Comparison of ENCODE assay signal across 8 cellular contexts in the genomic region with DNA sequence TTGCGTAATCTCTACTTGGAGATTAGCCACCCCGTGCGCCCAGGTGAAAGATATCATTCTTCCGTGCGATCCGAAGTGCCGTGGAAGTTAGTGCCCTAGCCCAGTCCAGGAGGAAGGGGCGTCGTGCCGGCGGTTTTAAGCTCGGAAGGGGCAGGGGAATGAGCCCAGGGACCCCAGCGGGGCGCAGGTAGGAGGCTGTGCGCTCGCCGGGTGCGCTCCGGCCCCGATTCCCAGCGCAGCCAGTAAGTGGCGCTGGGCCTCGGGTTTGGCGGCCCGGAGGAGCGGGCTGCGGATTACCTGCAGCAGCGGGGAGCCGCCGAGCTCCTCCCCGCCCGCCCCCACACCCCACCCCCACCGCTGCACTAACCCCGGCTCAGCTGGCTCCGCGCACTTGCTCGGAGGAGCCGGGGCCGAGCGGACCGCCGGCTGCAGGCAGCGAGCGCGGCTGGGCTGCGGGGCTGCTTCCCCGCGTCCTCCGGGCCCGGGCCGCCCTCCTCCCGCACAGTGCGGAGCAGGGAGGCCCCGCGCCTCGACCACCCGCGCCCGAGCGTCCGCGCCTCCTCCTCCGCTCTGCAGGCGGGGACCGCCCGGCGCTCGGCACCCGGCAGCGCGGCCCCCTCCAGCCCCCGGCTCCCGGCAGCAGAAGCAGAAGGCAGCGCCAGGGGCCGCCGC. TPM values are rescaled to one million over a fixed set of nuclear protein-coding genes. Genes with fewer than 3 reads are reported as not detected.
DNase-seq lines count a peak whose midpoint lies in the region; ATAC-seq and TF ChIP-seq lines count a peak whose summit lies in the region.

A gene (plus strand): TSS at position 390 of the 672 bp plus-strand sequence. CDS start 338 bp downstream, outside the sequence.

- H3K9me2 ChIP-seq in SK-N-SH = no peaks in the 10 kb centered on the region

- H3F3A ChIP-seq in SK-N-SH (replicated peaks; ENCODE audit: insufficient read depth) = no peaks in the 10 kb centered on the region

- H3K4me2 ChIP-seq in SK-N-SH (no peak within 1 kb of the TSS), parathyroid adenoma (ENCODE audit: low read length) (peak within 1 kb of the TSS; percentile 47)

- H3K9ac ChIP-seq in SK-N-SH = no peak within 1 kb of the TSS
- no peak within 1 kb of the TSS for H3K9ac ChIP-seq in parathyroid adenoma

- H3K27me3 ChIP-seq in SK-N-SH (ENCODE audit: insufficient read depth) (no peaks in the 10 kb centered on the region), parathyroid adenoma (ENCODE audit: control insufficient read depth, insufficient read depth, low read length) (no peaks in the 10 kb centered on the region)

- CTCF ChIA-PET in SK-N-SH (lab: Yijun Ruan, JAX) = interaction anchor here (0.6 to 6.5 kb wide), 39 partner anchors 9 to 546 kb away, joined by 3 to 72 read pairs (median 4); a partner anchor contains a TSS

- H3K9me3 ChIP-seq in SK-N-SH (no peaks in the 10 kb centered on the region), parathyroid adenoma (ENCODE audit: control insufficient read depth, low read length) (no peaks in the 10 kb centered on the region)

- TF ChIP-seq CTCF in GM12874 (IDR thresholded peaks at IDR 0.05; ENCODE audit: insufficient read depth, low read depth, low read length) (peak; percentile 29; the same call in 1 of the 2 replicates), SK-N-SH (IDR thresholded peaks at IDR 0.05) (no peak), parathyroid adenoma (IDR thresholded peaks at IDR 0.05) (no peak)

- no peaks in the 10 kb centered on the region for H4K20me1 ChIP-seq in SK-N-SH (ENCODE audit: insufficient read depth)

- DNase-seq in SK-N-SH (peak; percentile 88), Right ventricle myocardium inferior (ENCODE audit: missing footprints) (peak; percentile 72), NCI-H1436 treated with DMSO at 0.1 percent for 48 hours (lab: John Stamatoyannopoulos, UW) (no peak)

- H3K27ac ChIP-seq in SK-N-SH (ENCODE audit: low read depth in 2 of 2, low read length in 1 of 2) = no peak within 1 kb of the TSS; a peak in 1 of 4 replicates
- H3K27ac ChIP-seq in parathyroid adenoma = no peak within 1 kb of the TSS

- H3K79me2 ChIP-seq in SK-N-SH (ENCODE audit: insufficient read depth) (no peaks in the 10 kb centered on the region), parathyroid adenoma (no peaks in the 10 kb centered on the region)

- H3K4me1 ChIP-seq in SK-N-SH (ENCODE audit: control insufficient read depth in 1 of 2, insufficient read depth in 2 of 2, low read depth in 1 of 2, low read length in 1 of 2) (peaks cover 0 to 7% of the 10 kb centered on the region in 2 experiments; a peak in 2 of 4 replicates), parathyroid adenoma (no peaks in the 10 kb centered on the region)

- WGBS in SK-N-SH (ENCODE audit: low lambda C conversion rate) = 12% methylated on average over 21 of the region's 76 CpGs

- H2AFZ ChIP-seq in SK-N-SH (ENCODE audit: low read depth) (no peak within 1 kb of the TSS), parathyroid adenoma (no peak within 1 kb of the TSS)

- intact Hi-C loops in Right ventricle myocardium inferior (cut with DNase I) = loop anchor here (10.0 kb wide), 2 partner anchors 147 to 247 kb away; a partner anchor contains a TSS

- POLR2A ChIA-PET in SK-N-SH (lab: Yijun Ruan, JAX) = interaction anchor here (1.6 kb wide), 1 partner anchor 135 kb away, joined by 4 read pairs; no protein-coding TSS in a partner anchor

- H3K36me3 ChIP-seq in SK-N-SH (replicated peaks in 1 of 2; ENCODE audit: control insufficient read depth in 1 of 2, insufficient read depth in 2 of 2, low read length in 1 of 2) (no peaks in the 10 kb centered on the region), parathyroid adenoma (ENCODE audit: control insufficient read depth, insufficient read depth, low read length) (no peaks in the 10 kb centered on the region)

- ATAC-seq in Right ventricle myocardium inferior (peak; percentile 60), HG03460 (IDR thresholded peaks at IDR 0.05; ENCODE audit: unreplicated experiment) (no peak), GM19328 (IDR thresholded peaks at IDR 0.05; ENCODE audit: unreplicated experiment) (no peak), GM19467 (IDR thresholded peaks at IDR 0.05; ENCODE audit: unreplicated experiment) (no peak)

- peak; percentile 68 for TF ChIP-seq RAD21 in SK-N-SH (IDR thresholded peaks at IDR 0.05; ENCODE audit: low read length)

- no peak for TF ChIP-seq EP300 in SK-N-SH (IDR thresholded peaks at IDR 0.05; ENCODE audit: borderline replicate concordance in 1 of 2, low read depth in 1 of 2, low read length in 1 of 2)

- H3K4me3 ChIP-seq in SK-N-SH (ENCODE audit: low read depth in 2 of 2, low read length in 1 of 2) (peak within 1 kb of the TSS in 1 of 2 experiments; percentile 50; a peak in 3 of 4 replicates), parathyroid adenoma (ENCODE audit: low read depth, low read length) (no peak within 1 kb of the TSS)

TF ChIP-seq in SK-N-SH, 30 proteins besides CTCF, POLR2A, EP300 and RAD21:
- TF ChIP-seq FOXJ3 (CRISPR knock-in tag; IDR thresholded peaks at IDR 0.05) (no peak), SMC3 (IDR thresholded peaks at IDR 0.05; ENCODE audit: low read depth, low read length) (peak; percentile 37; the same call in 1 of the 2 replicates)

RNA-seq across cellular contexts. Expression of the gene that starts here (rescaled TPM):
- polyA plus RNA-seq in SK-N-SH (2012; rRNA removed) = under 0.01 and 0.03 TPM in 2 replicates
- 0.04 and 0.07 TPM in 2 replicates for polyA plus RNA-seq in SK-N-SH (2012; cell fraction: cytosol; rRNA removed)
- 0.01 TPM in 2 replicates for polyA plus RNA-seq in SK-N-SH (2012; cell fraction: nucleus; rRNA removed)
- total RNA-seq in Right ventricle myocardium inferior = 694 TPM

Comparison
In these comparisons a context has a peak if more than half of its experiments do, and no peak if none do; other contexts are left out.
1. Peak in DNase-seq in SK-N-SH; RNA of the gene not detected or under 1 TPM.